In genomic region chr9:99011161-99011709, GRCh38 we compare ENCODE assay signal across 17 cellular contexts.
DNase-seq lines count a peak whose midpoint lies in the region; ATAC-seq, FAIRE-seq and TF ChIP-seq lines count a peak whose summit lies in the region.
"Had no signal": no experiment of that assay in that cellular context is flagged by ENCODE, and none has a peak within 500 bp of the region (broad histone marks: within the 10 kb centered on the region; RNA-seq: fewer than 3 reads in every experiment).

No MANE protein-coding gene starts in this region.

- no peaks in the 10 kb centered on the region for H4K20me1 ChIP-seq in fibroblast of lung (ENCODE audit: control insufficient read depth, extremely low read depth, insufficient read depth, low read length)

- peaks cover 20% of the 10 kb centered on the region for H3K9me3 ChIP-seq in A673 (ENCODE audit: low read depth, low read length, poor library complexity, severe bottlenecking)
- no peaks in the 10 kb centered on the region for H3K9me3 ChIP-seq in fibroblast of lung (ENCODE audit: control insufficient read depth, insufficient read depth, low read depth, low read length)
- peaks cover 0 to 36% (median 28%) of the 10 kb centered on the region in 8 donors for H3K9me3 ChIP-seq in spleen

- peak; percentile 22 for DNase-seq in A673 (ENCODE audit: low spot score)
- DNase-seq in NCI-H69 (lab: John Stamatoyannopoulos, UW) = peak; percentile 39
- peak; percentile 49 to 55 for DNase-seq in fibroblast of lung (ENCODE audit: low read depth in 2 of 2)
- DNase-seq in COLO668 (lab: John Stamatoyannopoulos, UW; ENCODE audit: unreplicated experiment) = no peak
- no peak for DNase-seq in activated T-cell treated with anti-CD3 and anti-CD28 coated beads, Interleukin-2, amount 50 U/mL, for 1 hour
- no peak for DNase-seq in spleen
- DNase-seq: activated CD4-positive, alpha-beta T cell treated with anti-CD3 and anti-CD28 coated beads, Interleukin-2, amount 50 U/mL, for 4 hours; amygdala; NCI-H524 treated with DMSO at 0.1 percent for 48 hours; stimulated activated naive B cell treated with anti-CD40 and anti-IgM and Interleukin-4, amounts not matched to agents 10 μg/mL and 1 μg/mL and 100 μg/mL, for 72 hours had no signal

- H2AFZ ChIP-seq in fibroblast of lung (ENCODE audit: low read length) = no peak overlapping the region

- intact Hi-C loops in A673 (cut with micrococcal nuclease; ENCODE audit: unreplicated experiment) = no loop called here
- intact Hi-C loops in spleen (cut with DNase I; ENCODE audit: low total_unique reads) = no loop called here

- no peak for TF ChIP-seq CTCF in A673 (conservative IDR thresholded peaks at IDR 0.05; ENCODE audit: low read depth, low read length)
- TF ChIP-seq CTCF in fibroblast of lung (conservative IDR thresholded peaks at IDR 0.05 in 1 of 2, IDR thresholded peaks at IDR 0.05 in 1 of 2; ENCODE audit: low read depth in 1 of 2, low read length in 2 of 2) = no peak
- TF ChIP-seq CTCF in spleen (IDR thresholded peaks at IDR 0.05 in 8 of 11, conservative IDR thresholded peaks at IDR 0.05 in 3 of 11) = no peak

- FAIRE-seq in G401.6 (lab: Jason Lieb, UNC) = peak; percentile 46
- FAIRE-seq: urothelium cell line had no signal

- no peaks in the 10 kb centered on the region for H3K4me1 ChIP-seq in A673 (ENCODE audit: insufficient read depth, low read length, poor library complexity, severe bottlenecking)
- H3K4me1 ChIP-seq in fibroblast of lung (ENCODE audit: control insufficient read depth, extremely low read depth, insufficient read depth, low read length) = no peaks in the 10 kb centered on the region
- peaks cover 0 to 18% (median 10%) of the 10 kb centered on the region in 6 donors for H3K4me1 ChIP-seq in spleen

- no TSS peak for BruUV-seq in A673 (replicated peaks; lab: Mats Ljungman, UMichigan)

- H3K27me3 ChIP-seq in A673 (replicated peaks; ENCODE audit: insufficient read depth, low read depth, low read length, poor library complexity) = peaks cover 5% of the 10 kb centered on the region
- no peaks in the 10 kb centered on the region for H3K27me3 ChIP-seq in fibroblast of lung (ENCODE audit: control insufficient read depth, insufficient read depth, low read length)
- H3K27me3 ChIP-seq in spleen (replicated peaks in 1 of 7) = no peaks in the 10 kb centered on the region

- CTCF ChIA-PET in A673 (lab: Charles Lee) = no interaction called here

- H3K79me2 ChIP-seq in fibroblast of lung (ENCODE audit: control insufficient read depth, insufficient read depth, low read length) = no peaks in the 10 kb centered on the region

- no peak for TF ChIP-seq POLR2A in spleen (IDR thresholded peaks at IDR 0.05)

- H3K4me2 ChIP-seq in fibroblast of lung (ENCODE audit: extremely low read depth, insufficient read depth, low read length) = no peak overlapping the region

- H3K27ac ChIP-seq in A673 (ENCODE audit: low read depth, low read length, poor library complexity, severe bottlenecking) (no peak overlapping the region), fibroblast of lung (ENCODE audit: insufficient read depth, low read length) (no peak overlapping the region), spleen (no peak overlapping the region)
- H3K27ac ChIP-seq: C4-2B had no signal

- H3K36me3 ChIP-seq in A673 (ENCODE audit: insufficient read depth, low read length, poor library complexity, severe bottlenecking) = no peaks in the 10 kb centered on the region
- H3K36me3 ChIP-seq in fibroblast of lung (ENCODE audit: control insufficient read depth, insufficient read depth, low read length) = no peaks in the 10 kb centered on the region
- H3K36me3 ChIP-seq in spleen = no peaks in the 10 kb centered on the region

- no peak overlapping the region for H3K9ac ChIP-seq in fibroblast of lung (ENCODE audit: insufficient read depth, low read length)

- POLR2A ChIA-PET in A673 (lab: Charles Lee; ENCODE audit: low non-redundant PET) = no interaction called here

- ATAC-seq in GM19324 (IDR thresholded peaks at IDR 0.05; ENCODE audit: low FRiP score, unreplicated experiment) = no peak
- ATAC-seq: HCT116; Right ventricle myocardium inferior; sciatic nerve; stimulated activated naive B cell treated with anti-CD40 and anti-IgM and Interleukin-4, amounts not matched to agents 10 μg/mL and 1 μg/mL and 100 μg/mL, for 72 hours had no signal

- H3K4me3 ChIP-seq in A673 (ENCODE audit: low read depth, low read length, poor library complexity, severe bottlenecking) (no peak overlapping the region), fibroblast of lung (replicated peaks in 1 of 4; ENCODE audit: control extremely low read depth in 1 of 4, insufficient read depth in 1 of 4, low read depth in 3 of 4, low read length in 4 of 4) (no peak overlapping the region), spleen (no peak overlapping the region)

Comparison
In these comparisons a context has a peak if more than half of its experiments do, and no peak if none do; other contexts are left out.
1. DNase-seq: peak in A673 (single experiment), NCI-H69 (single experiment) and fibroblast of lung (2 of 2); none in COLO668 (single experiment), activated T-cell treated with anti-CD3 and anti-CD28 coated beads, Interleukin-2, amount 50 U/mL, for 1 hour (single experiment) and spleen (single experiment).